17 cellular contexts compared by ENCODE assay signal in the genomic region with DNA sequence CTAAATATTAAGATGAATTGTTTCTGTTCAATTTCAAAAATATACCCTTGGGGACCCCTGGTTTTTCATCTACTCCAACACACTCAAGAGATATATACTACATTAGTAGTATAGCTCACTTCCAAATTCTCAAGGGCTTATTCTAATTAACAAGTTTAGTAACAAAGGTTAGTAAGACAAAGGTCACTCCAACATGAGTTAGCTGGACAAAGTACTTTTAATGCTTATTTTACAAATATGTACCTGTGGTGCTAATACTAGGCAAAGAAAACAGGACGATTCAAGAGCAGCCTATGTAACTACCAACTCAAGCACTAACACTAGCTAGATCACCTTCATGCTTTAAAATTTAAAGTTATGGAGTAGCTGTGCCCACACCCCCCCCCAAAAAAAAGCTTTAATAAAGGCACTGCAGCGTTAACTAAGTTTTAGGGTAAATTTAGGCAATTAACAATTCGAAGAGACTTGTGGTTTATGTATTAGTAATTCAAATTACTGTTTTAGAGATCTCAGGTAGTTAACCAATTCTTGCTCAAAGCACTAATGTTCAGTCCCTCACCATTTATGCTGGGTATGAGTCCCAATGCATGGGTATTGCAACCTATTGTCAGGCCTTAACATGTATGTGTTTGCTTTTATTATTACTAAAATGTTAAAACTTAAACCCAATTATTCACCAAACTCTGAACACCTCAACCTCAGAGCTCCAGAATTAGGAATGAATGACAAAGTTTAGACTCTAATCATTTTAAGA. TPM values are rescaled to one million over a fixed set of nuclear protein-coding genes. Genes with fewer than 3 reads are reported as not detected.
DNase-seq lines count a peak whose midpoint lies in the region; ATAC-seq, FAIRE-seq and TF ChIP-seq lines count a peak whose summit lies in the region.
"Had no signal": no experiment of that assay in that cellular context is flagged by ENCODE, and none has a peak within 500 bp of the region (broad histone marks: within the 10 kb centered on the region; RNA-seq: fewer than 3 reads in every experiment).

No MANE protein-coding gene starts in this region.

- CTCF ChIA-PET in MCF 10A (lab: Yijun Ruan, JAX), result interaction anchor here (0.5 to 4.6 kb wide), 9 partner anchors 9 to 194 kb away, joined by 3 to 31 read pairs (median 4); a partner anchor contains a TSS
- CTCF ChIA-PET in mammary epithelial cell (lab: Charles Lee; ENCODE audit: low non-redundant PET), result interaction anchor here (0.6 kb wide), 1 partner anchor 124 kb away, joined by 4 read pairs; no protein-coding TSS in a partner anchor

- no peak for ATAC-seq in stimulated activated memory B cell treated with anti-CD40 and anti-IgM and Interleukin-4, amounts not matched to agents 10 μg/mL and 1 μg/mL and 100 μg/mL, for 72 hours
- ATAC-seq: esophagus mucosa, sciatic nerve had no signal

- DNase-seq in MCF 10A (ENCODE audit: unreplicated experiment), result no peak
- DNase-seq in mammary epithelial cell, result no peak
- DNase-seq in HT-29 (ENCODE audit: low spot score), result peak; percentile 18
- DNase-seq in endodermal cell, result no peak
- DNase-seq in small intestine, result peak; percentile 67
- no peak for DNase-seq in kidney glomerular epithelial cell (lab: John Stamatoyannopoulos, UW)
- no peak for DNase-seq in colonic mucosa
- DNase-seq: activated gamma-delta T cell treated with Interleukin-2 at 50 U/mL for 16 hours, GF-D8, HCEC 1CT, NCI-H2107, PC-9, testis had no signal

- BruUV-seq in MCF 10A (replicated peaks; lab: Mats Ljungman, UMichigan), result no TSS peak
- BruUV-seq in mammary epithelial cell (replicated peaks; lab: Mats Ljungman, UMichigan), result no TSS peak

- H3K4me3 ChIP-seq in mammary epithelial cell (replicated peaks in 1 of 3; ENCODE audit: insufficient read depth in 1 of 3, low read depth in 2 of 3, low read length in 3 of 3) (no peak overlapping the region), endodermal cell (ENCODE audit: low read length) (no peak overlapping the region), small intestine (ENCODE audit: low read depth in 1 of 2, low read length in 2 of 2) (no peak overlapping the region), colonic mucosa (no peak overlapping the region)
- H3K4me3 ChIP-seq: PC-9, testis had no signal

- H3K27ac Mint-ChIP-seq in MCF 10A (ENCODE audit: low read depth, unreplicated experiment), result peak overlapping the region; percentile 68
- peak overlapping the region; percentile 39 for H3K27ac Mint-ChIP-seq in endodermal cell
- H3K27ac Mint-ChIP-seq in stimulated activated memory B cell treated with anti-CD40 and anti-IgM and Interleukin-4, amounts not matched to agents 10 μg/mL and 1 μg/mL and 100 μg/mL, for 72 hours, result no peak overlapping the region
- H3K27ac Mint-ChIP-seq: dendritic cell treated with granulocyte-macrophage colony-stimulating factor and Interleukin-4, amounts not matched to agents 40 ng/mL and 50 ng/mL, for 4 days had no signal

- peaks cover 69% of the 10 kb centered on the region for H3K36me3 ChIP-seq in mammary epithelial cell (ENCODE audit: insufficient read depth, low read length)
- peaks cover 100% of the 10 kb centered on the region for H3K36me3 ChIP-seq in endodermal cell (ENCODE audit: control insufficient read depth, insufficient read depth, low read length)
- H3K36me3 ChIP-seq in small intestine (ENCODE audit: control insufficient read depth in 2 of 2, insufficient read depth in 2 of 2, low read length in 2 of 2), result peaks cover 9 to 10% of the 10 kb centered on the region in 2 donors
- H3K36me3 ChIP-seq in colonic mucosa, result no peaks in the 10 kb centered on the region

- POLR2A ChIA-PET in MCF 10A (lab: Yijun Ruan, JAX), result interaction anchor here (0.6 to 25.5 kb wide), 7 partner anchors 4 to 400 kb away, joined by 3 to 1456 read pairs (median 5); a partner anchor contains a TSS

- no peak overlapping the region for H2AFZ ChIP-seq in mammary epithelial cell (ENCODE audit: low read depth, low read length)
- H2AFZ ChIP-seq: PC-9 had no signal

- intact Hi-C loops in MCF 10A (cut with micrococcal nuclease), result no loop called here
- intact Hi-C loops in mammary epithelial cell (cut with micrococcal nuclease), result no loop called here
- intact Hi-C loops in colonic mucosa (cut with DNase I), result no loop called here

- dilution Hi-C loops in mammary epithelial cell (cut with HindIII; ENCODE audit: low sequenced_read_pairs), result no loop called here

- H3K4me1 Mint-ChIP-seq in MCF 10A (ENCODE audit: insufficient read depth, unreplicated experiment) (peaks cover 11% of the 10 kb centered on the region), endodermal cell (no peaks in the 10 kb centered on the region)
- peaks cover 40% of the 10 kb centered on the region for H3K4me1 Mint-ChIP-seq in stimulated activated memory B cell treated with anti-CD40 and anti-IgM and Interleukin-4, amounts not matched to agents 10 μg/mL and 1 μg/mL and 100 μg/mL, for 72 hours

- peaks cover 54% of the 10 kb centered on the region for H3K79me2 ChIP-seq in mammary epithelial cell (ENCODE audit: insufficient read depth, low read length)

- H3K4me3 Mint-ChIP-seq in MCF 10A (ENCODE audit: unreplicated experiment) (no peak overlapping the region), endodermal cell (no peak overlapping the region)
- H3K4me3 Mint-ChIP-seq in stimulated activated memory B cell treated with anti-CD40 and anti-IgM and Interleukin-4, amounts not matched to agents 10 μg/mL and 1 μg/mL and 100 μg/mL, for 72 hours, result no peak overlapping the region
- H3K4me3 Mint-ChIP-seq: dendritic cell treated with granulocyte-macrophage colony-stimulating factor and Interleukin-4, amounts not matched to agents 40 ng/mL and 50 ng/mL, for 4 days had no signal

- H3K27me3 Mint-ChIP-seq in MCF 10A (ENCODE audit: insufficient read depth, unreplicated experiment), result no peaks in the 10 kb centered on the region
- H3K27me3 Mint-ChIP-seq in endodermal cell (ENCODE audit: insufficient read depth), result no peaks in the 10 kb centered on the region
- H3K27me3 Mint-ChIP-seq in stimulated activated memory B cell treated with anti-CD40 and anti-IgM and Interleukin-4, amounts not matched to agents 10 μg/mL and 1 μg/mL and 100 μg/mL, for 72 hours, result no peaks in the 10 kb centered on the region
- H3K27me3 Mint-ChIP-seq: dendritic cell treated with granulocyte-macrophage colony-stimulating factor and Interleukin-4, amounts not matched to agents 40 ng/mL and 50 ng/mL, for 4 days had no signal

- H3K27me3 ChIP-seq in mammary epithelial cell (ENCODE audit: insufficient read depth, low read length) (no peaks in the 10 kb centered on the region), endodermal cell (ENCODE audit: control insufficient read depth, insufficient read depth, low read length, poor library complexity, severe bottlenecking) (no peaks in the 10 kb centered on the region), small intestine (ENCODE audit: control insufficient read depth in 2 of 2, insufficient read depth in 2 of 2, low read length in 2 of 2) (no peaks in the 10 kb centered on the region), colonic mucosa (no peaks in the 10 kb centered on the region)
- H3K27me3 ChIP-seq: testis had no signal

- H3K9me3 ChIP-seq in mammary epithelial cell (replicated peaks; ENCODE audit: insufficient read depth, low read length) (no peaks in the 10 kb centered on the region), endodermal cell (ENCODE audit: control insufficient read depth, low read length) (no peaks in the 10 kb centered on the region), small intestine (ENCODE audit: control insufficient read depth, low read depth) (no peaks in the 10 kb centered on the region), colonic mucosa (no peaks in the 10 kb centered on the region)
- H3K9me3 ChIP-seq: testis had no signal

- in situ Hi-C loops in mammary epithelial cell (cut with MboI; ENCODE audit: low sequenced_read_pairs in 2 of 2), result loop anchor here in 1 of 2 donors (25.0 kb wide), 1 partner anchor 187 kb away; no protein-coding TSS in a partner anchor

- H3K4me1 ChIP-seq in mammary epithelial cell (ENCODE audit: insufficient read depth, low read length), result no peaks in the 10 kb centered on the region
- H3K4me1 ChIP-seq in endodermal cell (ENCODE audit: control insufficient read depth, insufficient read depth, low read length), result no peaks in the 10 kb centered on the region
- no peaks in the 10 kb centered on the region for H3K4me1 ChIP-seq in small intestine (ENCODE audit: control insufficient read depth in 2 of 2, insufficient read depth in 1 of 2, low read depth in 1 of 2, low read length in 1 of 2)
- H3K4me1 ChIP-seq in colonic mucosa, result no peaks in the 10 kb centered on the region
- H3K4me1 ChIP-seq: testis had no signal

- H3K4me2 ChIP-seq in mammary epithelial cell (ENCODE audit: insufficient read depth, low read depth, low read length), result no peak overlapping the region
- H3K4me2 ChIP-seq: PC-9 had no signal

- TF ChIP-seq CTCF in MCF 10A (IDR thresholded peaks at IDR 0.05; ENCODE audit: unreplicated experiment) (no peak), mammary epithelial cell (conservative IDR thresholded peaks at IDR 0.05 in 1 of 2, IDR thresholded peaks at IDR 0.05 in 1 of 2; ENCODE audit: extremely low read depth in 1 of 2, insufficient read depth in 1 of 2, low read depth in 1 of 2, low read length in 2 of 2) (no peak), endodermal cell (conservative IDR thresholded peaks at IDR 0.05) (no peak), colonic mucosa (IDR thresholded peaks at IDR 0.05) (no peak)

- no peak overlapping the region for H3K27ac ChIP-seq in mammary epithelial cell (ENCODE audit: insufficient read depth, low read depth, low read length)
- H3K27ac ChIP-seq in endodermal cell (ENCODE audit: low read depth, low read length), result no peak overlapping the region
- peak overlapping the region in 1 of 2 donors; percentile 11 for H3K27ac ChIP-seq in small intestine (ENCODE audit: low read depth in 1 of 2, low read length in 1 of 2)
- H3K27ac ChIP-seq in colonic mucosa, result no peak overlapping the region
- H3K27ac ChIP-seq: PC-9, testis had no signal

- FAIRE-seq in small intestine (lab: Jason Lieb, UNC), result no peak

- H3K9me3 Mint-ChIP-seq in MCF 10A (ENCODE audit: unreplicated experiment), result no peaks in the 10 kb centered on the region
- H3K9me3 Mint-ChIP-seq in endodermal cell, result no peaks in the 10 kb centered on the region
- no peaks in the 10 kb centered on the region for H3K9me3 Mint-ChIP-seq in stimulated activated memory B cell treated with anti-CD40 and anti-IgM and Interleukin-4, amounts not matched to agents 10 μg/mL and 1 μg/mL and 100 μg/mL, for 72 hours
- H3K9me3 Mint-ChIP-seq: dendritic cell treated with granulocyte-macrophage colony-stimulating factor and Interleukin-4, amounts not matched to agents 40 ng/mL and 50 ng/mL, for 4 days had no signal

- H3K9ac ChIP-seq in mammary epithelial cell (ENCODE audit: insufficient read depth, low read length) (no peak overlapping the region), endodermal cell (ENCODE audit: extremely low read depth, low read length, poor library complexity, severe bottlenecking) (no peak overlapping the region), colonic mucosa (ENCODE audit: low read depth in 2 of 2, low read length in 2 of 2) (no peak overlapping the region)

- WGBS in mammary epithelial cell (ENCODE audit: low coverage, missing lambda C conversion rate), result 98% methylated on average over 3 of the region's 3 CpGs
- WGBS in endodermal cell (ENCODE audit: insufficient coverage in 1 of 2, insufficient read length in 1 of 2), 2 experiments, result 92 to 93% methylated on average over 2 to 3 of the region's 3 CpGs
- 37 to 73% (median 47%) methylated on average over 3 of the region's 3 CpGs for WGBS in small intestine, 3 donors

- no peaks in the 10 kb centered on the region for H4K20me1 ChIP-seq in mammary epithelial cell (ENCODE audit: insufficient read depth, low read length)

- H3K36me3 Mint-ChIP-seq in MCF 10A (ENCODE audit: insufficient read depth, unreplicated experiment), result peaks cover 100% of the 10 kb centered on the region
- peaks cover 85% of the 10 kb centered on the region for H3K36me3 Mint-ChIP-seq in endodermal cell (ENCODE audit: low read depth)
- H3K36me3 Mint-ChIP-seq in stimulated activated memory B cell treated with anti-CD40 and anti-IgM and Interleukin-4, amounts not matched to agents 10 μg/mL and 1 μg/mL and 100 μg/mL, for 72 hours, result peaks cover 60% of the 10 kb centered on the region

RNA-seq across cellular contexts. Expression of a gene that starts 14.1 kb away (rescaled TPM):
- total RNA-seq in MCF 10A (2022), result 454 and 572 TPM in 2 replicates
- total RNA-seq in mammary epithelial cell, result 100 to 1,000 TPM; 167 to 292 TPM
- polyA plus RNA-seq in mammary epithelial cell, result 126 TPM
- 322 TPM for polyA minus RNA-seq in mammary epithelial cell
- total RNA-seq in HT-29 (2014; rRNA removed; shearing (Covaris generic)), result 261 and 277 TPM in 2 replicates
- 100 to 1,000 TPM; 517 to 556 TPM for total RNA-seq in endodermal cell
- 401 TPM for polyA plus RNA-seq in endodermal cell (2013, experiment 1 of 2)
- polyA plus RNA-seq in endodermal cell (2013, experiment 2 of 2), result 378 TPM
- 100 to 1,000 TPM in 2 of 3 donors, 10 to 100 TPM in 1; 84.8 to 194 (median 109) TPM for polyA plus RNA-seq in small intestine
- total RNA-seq in colonic mucosa, result 100 to 1,000 TPM; 218 to 370 TPM

RNA-seq across cellular contexts. Expression of a gene that starts 14.8 kb away (rescaled TPM):
- total RNA-seq in MCF 10A (2022) (44.6 and 46.1 TPM in 2 replicates), mammary epithelial cell (10 to 100 TPM; 13.7 to 35.4 TPM), endodermal cell (10 to 100 TPM; 19.5 to 23.4 TPM), colonic mucosa (10 to 100 TPM; 26.1 to 31.5 TPM)
- polyA plus RNA-seq in mammary epithelial cell (23.5 TPM), small intestine (10 to 100 TPM; 37.1 to 66.9 (median 47.8) TPM)
- polyA minus RNA-seq in mammary epithelial cell, result 7.8 TPM
- total RNA-seq in HT-29 (2014; rRNA removed; shearing (Covaris generic)), result 16.1 and 18.8 TPM in 2 replicates
- 27.2 TPM for polyA plus RNA-seq in endodermal cell (2013, experiment 1 of 2)
- 25.9 TPM for polyA plus RNA-seq in endodermal cell (2013, experiment 2 of 2)

Comparison
In these comparisons a context has a peak if more than half of its experiments do, and no peak if none do; other contexts are left out.
1. DNase-seq: peak in HT-29 (single experiment) and small intestine (single experiment); none in MCF 10A (single experiment), mammary epithelial cell (single experiment), endodermal cell (single experiment), kidney glomerular epithelial cell (single experiment) and colonic mucosa (single experiment).